In the genomic region with DNA sequence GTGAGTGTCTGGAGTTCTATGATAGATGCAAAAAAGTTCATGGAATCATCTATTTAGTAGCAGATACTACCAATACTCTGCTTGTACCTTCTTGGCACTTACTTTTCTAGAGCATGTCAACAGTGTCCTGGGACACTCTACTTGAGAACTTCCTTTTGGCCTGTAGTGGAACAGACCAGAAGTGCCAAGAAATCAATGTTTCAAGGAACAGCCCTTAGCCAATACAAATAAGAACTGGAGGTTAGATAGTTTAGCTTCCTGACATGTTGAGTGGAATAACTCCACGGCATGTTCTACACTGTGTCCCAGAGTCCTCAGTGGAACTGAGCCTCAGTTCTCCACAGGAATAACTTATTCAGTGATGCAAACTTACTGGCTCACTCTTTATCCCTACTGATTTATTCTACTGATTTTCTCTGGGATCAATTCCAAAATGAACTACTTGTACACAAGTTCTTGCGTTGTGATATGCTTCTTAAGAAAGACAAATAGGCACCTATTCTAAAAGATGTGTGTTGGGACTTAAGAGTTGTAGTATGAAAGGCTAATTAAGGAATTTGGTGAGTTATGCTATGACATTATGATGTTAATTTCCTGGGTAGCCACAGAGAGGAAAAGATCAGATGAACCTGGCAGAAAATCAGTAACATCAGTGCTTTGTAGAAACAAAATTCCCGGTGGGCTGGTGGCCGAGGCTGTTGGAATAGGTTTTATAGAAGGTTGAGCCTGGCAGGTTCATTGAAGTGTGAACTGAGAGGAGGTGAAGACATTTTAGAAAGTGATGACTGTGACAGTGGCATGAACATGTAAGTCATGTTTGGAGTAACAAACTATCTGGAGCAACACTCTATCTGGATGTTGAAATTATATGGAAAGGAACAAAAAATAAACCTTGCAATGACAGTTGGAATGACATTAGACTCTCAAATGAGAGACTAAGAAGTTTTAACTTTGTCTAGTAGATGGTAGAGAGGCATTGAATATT, we compare ENCODE assay signal across 18 cellular contexts.
"Had no signal": no experiment of that assay in that cellular context is flagged by ENCODE, and none has a peak within 500 bp of the region (broad histone marks: within the 10 kb centered on the region; RNA-seq: fewer than 3 reads in every experiment).

No MANE protein-coding gene starts in this region.

- H3K27ac ChIP-seq: breast epithelium, transverse colon, vagina had no signal

- H3K9me3 ChIP-seq: breast epithelium, transverse colon, vagina had no signal

- DNase-seq: activated B cell treated with CpG ODN at 0.5 μM for 24 hours; activated CD4-positive, alpha-beta T cell treated with anti-CD3 and anti-CD28 coated beads for 48 hours; activated CD8-positive, alpha-beta T cell treated with anti-CD3 and anti-CD28 coated beads for 36 hours; activated naive CD4-positive, alpha-beta T cell; activated naive CD8-positive, alpha-beta T cell treated with anti-CD3 and anti-CD28 coated beads, Interleukin-2, amount 10 ng/mL, durations not matched to agents 7 days and 5 days; activated T-cell treated with anti-CD3 and anti-CD28 coated beads, Interleukin-2, amount 50 U/mL, for 1 hour; cerebellar nuclear complex; cortex of kidney; nucleus accumbens; stimulated activated CD4-positive, alpha-beta T cell treated with anti-CD3 and anti-CD28 coated beads, Interleukin-12 subunit alpha, Interleukin-12 subunit beta, amount 100 ng/mL, for 4 hours; stimulated activated CD4-positive, alpha-beta T cell treated with anti-CD3 and anti-CD28 coated beads, Interleukin-1b, Interleukin-23, amount 100 ng/mL, for 48 hours; stimulated activated CD8-positive, alpha-beta memory T cell treated with anti-CD3 and anti-CD28 coated beads, Interleukin-4, amount 100 ng/mL, for 48 hours; stimulated activated naive CD4-positive, alpha-beta T cell treated with Interleukin-2 at 50 U/mL for 16 hours; transverse colon had no signal

- H3K36me3 ChIP-seq: breast epithelium, transverse colon, vagina had no signal

- H3K27me3 ChIP-seq: breast epithelium, transverse colon, vagina had no signal

- H3K4me1 ChIP-seq: breast epithelium, vagina had no signal

- ATAC-seq: activated CD8-positive, alpha-beta T cell treated with anti-CD3 and anti-CD28 coated beads for 36 hours; activated T-helper 17 cell treated with anti-CD3 and anti-CD28 coated beads, Interleukin-2, amount 50 U/mL, for 72 hours; natural killer cell treated with Interleukin-12 subunit alpha and Interleukin-12 subunit beta and Interleukin-15 and Interleukin-18, amount 100 ng/mL, for 72 hours had no signal

- H3K4me3 ChIP-seq: breast epithelium, transverse colon, vagina had no signal
